17 cellular contexts compared by ENCODE assay signal in genomic region chr2:113149553-113150257, GRCh38. TPM values are rescaled to one million over a fixed set of nuclear protein-coding genes. Genes with fewer than 3 reads are reported as not detected.
"Had no signal": no experiment of that assay in that cellular context is flagged by ENCODE, and none has a peak within 500 bp of the region (broad histone marks: within the 10 kb centered on the region; RNA-seq: fewer than 3 reads in every experiment).

No MANE protein-coding gene starts in this region.

- H3K4me2 ChIP-seq: hepatocyte had no signal

- H3K36me3 ChIP-seq: left ventricle myocardium inferior, tibial artery, vagina had no signal

- H3K4me3 ChIP-seq: dorsolateral prefrontal cortex, hepatocyte, left ventricle myocardium inferior, tibial artery, vagina had no signal

- H3K27me3 ChIP-seq: hepatocyte, tibial artery, vagina had no signal

- H3K36me3 Mint-ChIP-seq: natural killer cell treated with Interleukin-12 subunit alpha and Interleukin-12 subunit beta and Interleukin-15 and Interleukin-18, amount 100 ng/mL, for 72 hours; stimulated activated effector memory CD8-positive, alpha-beta T cell treated with anti-CD3 and anti-CD28 coated beads, Interleukin-12 subunit alpha, Interleukin-12 subunit beta, amount 100 ng/mL, for 72 hours had no signal

- H3K9me3 Mint-ChIP-seq: activated naive CD4-positive, alpha-beta T cell treated with anti-CD3 and anti-CD28 coated beads for 36 hours; activated T-helper 17 cell treated with anti-CD3 and anti-CD28 coated beads, Interleukin-2, amount 50 U/mL, for 72 hours; natural killer cell treated with Interleukin-12 subunit alpha and Interleukin-12 subunit beta and Interleukin-15 and Interleukin-18, amount 100 ng/mL, for 72 hours; stimulated activated effector memory CD8-positive, alpha-beta T cell treated with anti-CD3 and anti-CD28 coated beads, Interleukin-12 subunit alpha, Interleukin-12 subunit beta, amount 100 ng/mL, for 72 hours had no signal

- H3K4me3 Mint-ChIP-seq: activated naive CD4-positive, alpha-beta T cell treated with anti-CD3 and anti-CD28 coated beads for 36 hours; activated T-helper 17 cell treated with anti-CD3 and anti-CD28 coated beads, Interleukin-2, amount 50 U/mL, for 72 hours; natural killer cell treated with Interleukin-12 subunit alpha and Interleukin-12 subunit beta and Interleukin-15 and Interleukin-18, amount 100 ng/mL, for 72 hours; stimulated activated effector memory CD8-positive, alpha-beta T cell treated with anti-CD3 and anti-CD28 coated beads, Interleukin-12 subunit alpha, Interleukin-12 subunit beta, amount 100 ng/mL, for 72 hours had no signal

- H3K27ac Mint-ChIP-seq: activated naive CD4-positive, alpha-beta T cell treated with anti-CD3 and anti-CD28 coated beads for 36 hours; activated T-helper 17 cell treated with anti-CD3 and anti-CD28 coated beads, Interleukin-2, amount 50 U/mL, for 72 hours; natural killer cell treated with Interleukin-12 subunit alpha and Interleukin-12 subunit beta and Interleukin-15 and Interleukin-18, amount 100 ng/mL, for 72 hours had no signal

- H3K4me1 Mint-ChIP-seq: activated T-helper 17 cell treated with anti-CD3 and anti-CD28 coated beads, Interleukin-2, amount 50 U/mL, for 72 hours; stimulated activated effector memory CD8-positive, alpha-beta T cell treated with anti-CD3 and anti-CD28 coated beads, Interleukin-12 subunit alpha, Interleukin-12 subunit beta, amount 100 ng/mL, for 72 hours had no signal

- H3K27me3 Mint-ChIP-seq: activated T-helper 17 cell treated with anti-CD3 and anti-CD28 coated beads, Interleukin-2, amount 50 U/mL, for 72 hours; natural killer cell treated with Interleukin-12 subunit alpha and Interleukin-12 subunit beta and Interleukin-15 and Interleukin-18, amount 100 ng/mL, for 72 hours had no signal

- DNase-seq: activated CD4-positive, alpha-beta T cell treated with anti-CD3 and anti-CD28 coated beads, Interleukin-2, amount 50 U/mL, for 1 hour; activated naive CD4-positive, alpha-beta T cell treated with anti-CD3 and anti-CD28 coated beads for 36 hours; activated T-cell treated with anti-CD3 and anti-CD28 coated beads for 4 hours; dorsolateral prefrontal cortex; islet precursor cell; left ventricle myocardium inferior; mesenchymal stem cell; stimulated activated CD4-positive, alpha-beta T cell treated with anti-CD3 and anti-CD28 coated beads, Interleukin-12 subunit alpha, Interleukin-12 subunit beta, amount 100 ng/mL, for 4 hours; tibial artery had no signal

- H3K27ac ChIP-seq: dorsolateral prefrontal cortex, hepatocyte, left ventricle myocardium inferior, tibial artery, vagina had no signal

- ATAC-seq: activated CD4-positive, CD25-positive, alpha-beta regulatory T cell treated with anti-CD3 and anti-CD28 coated beads, Interleukin-2, amount 50 U/mL, for 24 hours; activated T-helper 17 cell treated with anti-CD3 and anti-CD28 coated beads, Interleukin-2, amount 50 U/mL, for 72 hours; stimulated activated effector memory CD8-positive, alpha-beta T cell treated with anti-CD3 and anti-CD28 coated beads, Interleukin-12 subunit alpha, Interleukin-12 subunit beta, amount 100 ng/mL, for 72 hours had no signal

- H3K9me3 ChIP-seq: tibial artery, vagina had no signal

- H3K4me1 ChIP-seq: left ventricle myocardium inferior, tibial artery, vagina had no signal

- H3K79me2 ChIP-seq: hepatocyte had no signal

RNA-seq across cellular contexts. Expression of gene IL1RN, which starts 22.3 kb away (rescaled TPM):
- total RNA-seq: astrocyte, pulmonary artery endothelial cell had no signal
